In the genomic region with DNA sequence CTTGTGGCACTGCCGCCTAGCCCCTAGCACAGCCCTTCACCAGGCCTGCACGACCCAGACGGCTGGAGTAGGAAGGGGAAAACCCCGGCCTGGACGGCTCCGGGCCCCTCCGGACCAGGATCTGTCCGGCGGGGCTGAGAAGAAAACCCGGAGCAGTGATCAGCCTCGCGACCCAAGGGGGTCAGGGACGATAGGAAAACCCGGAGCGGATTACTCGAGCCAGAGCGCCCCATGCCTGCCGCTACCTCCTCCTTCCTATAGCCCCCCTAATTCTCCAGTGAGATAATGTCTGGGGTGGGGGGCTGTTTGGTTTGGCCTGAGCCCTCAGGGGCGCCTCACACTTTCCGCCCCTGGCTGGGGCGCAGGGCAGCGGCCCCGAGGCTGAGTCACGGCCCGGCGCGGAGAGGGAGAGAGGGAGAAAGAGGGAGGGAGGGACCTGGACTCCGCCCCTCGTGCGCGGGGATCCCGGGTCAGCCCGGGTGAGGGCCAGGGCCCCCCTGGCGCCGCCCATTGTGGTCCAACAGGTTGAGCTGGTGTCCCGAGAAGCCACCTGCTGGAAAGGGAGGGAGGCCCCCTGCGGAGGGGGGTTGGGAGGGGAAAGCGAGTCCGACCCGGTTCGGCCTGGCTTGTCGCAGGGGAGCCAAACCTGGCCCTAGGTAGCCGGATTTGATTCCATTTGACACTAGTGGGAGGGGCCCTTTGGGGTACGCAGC, we compare ENCODE assay signal across 8 cellular contexts. TPM values are rescaled to one million over a fixed set of nuclear protein-coding genes. Genes with fewer than 3 reads are reported as not detected.
DNase-seq lines count a peak whose midpoint lies in the region; ATAC-seq and TF ChIP-seq lines count a peak whose summit lies in the region.

No MANE protein-coding gene starts in this region.

- no peaks in the 10 kb centered on the region for H3K27me3 Mint-ChIP-seq in T-cell

- H3K9me3 ChIP-seq in adipocyte (ENCODE audit: control insufficient read depth, low read length) (no peaks in the 10 kb centered on the region), cardiac muscle cell (ENCODE audit: low read depth) (no peaks in the 10 kb centered on the region), parathyroid adenoma (ENCODE audit: control insufficient read depth, low read length) (no peaks in the 10 kb centered on the region), tibial nerve (no peaks in the 10 kb centered on the region)

- no peaks in the 10 kb centered on the region for H3K9me3 Mint-ChIP-seq in T-cell

- peak overlapping the region; percentile 80 for H2AFZ ChIP-seq in parathyroid adenoma

- ATAC-seq in HG02588 (IDR thresholded peaks at IDR 0.05; ENCODE audit: unreplicated experiment) (peak; percentile 42), T-cell (replicated peaks in 1 of 4) (peak; percentile 31 to 44 (median 39))

- peak; percentile 19 to 85 for TF ChIP-seq EP300 in tibial nerve (IDR thresholded peaks at IDR 0.05)

- H3K36me3 Mint-ChIP-seq in T-cell = no peaks in the 10 kb centered on the region

- 0 to 1% methylated on average over 20 to 36 of the region's 44 CpGs for WGBS in tibial nerve, 2 donors

- peak overlapping the region; percentile 84 to 85 for H3K27ac Mint-ChIP-seq in T-cell

- H3K4me2 ChIP-seq in parathyroid adenoma (ENCODE audit: low read length) = peak overlapping the region; percentile 67

- peaks cover 2% of the 10 kb centered on the region for H3K79me2 ChIP-seq in parathyroid adenoma

- H3K4me1 Mint-ChIP-seq in T-cell = peaks cover 44 to 52% (median 50%) of the 10 kb centered on the region in 3 donors

- H3K4me1 ChIP-seq in adipocyte (ENCODE audit: control insufficient read depth, insufficient read depth, low read length) (peaks cover 42% of the 10 kb centered on the region), cardiac muscle cell (ENCODE audit: low read depth) (peaks cover 10% of the 10 kb centered on the region), parathyroid adenoma (peaks cover 5% of the 10 kb centered on the region), tibial nerve (peaks cover 0 to 51% (median 32%) of the 10 kb centered on the region in 4 donors)

- no peak for TF ChIP-seq CTCF in cardiac muscle cell (IDR thresholded peaks at IDR 0.05; ENCODE audit: low read depth, low read length)
- no peak for TF ChIP-seq CTCF in parathyroid adenoma (IDR thresholded peaks at IDR 0.05)
- TF ChIP-seq CTCF in tibial nerve (IDR thresholded peaks at IDR 0.05) = peak in 2 of 5 experiments; percentile 66 to 80

- H3K4me3 ChIP-seq in adipocyte (ENCODE audit: low read length) (peak overlapping the region; percentile 88), cardiac muscle cell (peak overlapping the region; percentile 75), parathyroid adenoma (ENCODE audit: low read depth, low read length) (peak overlapping the region; percentile 95), tibial nerve (peak overlapping the region; percentile 58 to 94 (median 78))

- peak overlapping the region; percentile 84 to 89 (median 88) for H3K4me3 Mint-ChIP-seq in T-cell

- CTCF ChIA-PET in T-cell (lab: Charles Lee) = interaction anchor here (0.6 to 2.1 kb wide), 6 partner anchors 9 to 84 kb away, joined by 3 to 29 read pairs (median 4); partner anchors contain the start of gene FLAD1 (in 1 of the 2)

- DNase-seq in GM04503 (ENCODE audit: low read depth) (peak; percentile 69), NCI-H1417 treated with DMSO at 0.1 percent for 48 hours (lab: John Stamatoyannopoulos, UW) (peak; percentile 22), T-cell (peak in 31 of 34 experiments; percentile 32 to 75 (median 50)), adipocyte (ENCODE audit: low read depth) (peak; percentile 92), cardiac muscle cell (ENCODE audit: low read depth in 1 of 2, low spot score in 1 of 2) (peak; percentile 87 to 94), tibial nerve (ENCODE audit: low spot score in 2 of 2) (peak; percentile 68 to 83)

- TF ChIP-seq POLR2A in tibial nerve (IDR thresholded peaks at IDR 0.05) = peak; percentile 65 to 86

- H3K9ac ChIP-seq in adipocyte (ENCODE audit: low read length) (peak overlapping the region; percentile 90), parathyroid adenoma (peak overlapping the region; percentile 28)

- POLR2A ChIA-PET in T-cell (lab: Charles Lee) = interaction anchor here in 1 of 2 donors (0.7 kb wide), 1 partner anchor 1105 kb away, joined by 4 read pairs; no protein-coding TSS in a partner anchor

- H3K27me3 ChIP-seq in adipocyte (replicated peaks; ENCODE audit: control insufficient read depth, insufficient read depth, low read length) (no peaks in the 10 kb centered on the region), cardiac muscle cell (no peaks in the 10 kb centered on the region), parathyroid adenoma (ENCODE audit: control insufficient read depth, insufficient read depth, low read length) (no peaks in the 10 kb centered on the region), tibial nerve (no peaks in the 10 kb centered on the region)

- H3K27ac ChIP-seq in cardiac muscle cell (peak overlapping the region; percentile 85), parathyroid adenoma (peak overlapping the region; percentile 94), tibial nerve (peak overlapping the region; percentile 88 to 99 (median 98))

- H3K36me3 ChIP-seq in adipocyte (ENCODE audit: control insufficient read depth, insufficient read depth, low read length, severe bottlenecking) (no peaks in the 10 kb centered on the region), cardiac muscle cell (no peaks in the 10 kb centered on the region), parathyroid adenoma (ENCODE audit: control insufficient read depth, insufficient read depth, low read length) (no peaks in the 10 kb centered on the region), tibial nerve (no peaks in the 10 kb centered on the region)

RNA-seq across cellular contexts. Expression of gene ZBTB7B, which starts 1.7 kb away (rescaled TPM):
- total RNA-seq in T-cell = 10 to 100 TPM; 39.6 to 68.4 (median 51.7) TPM
- 25.5 and 25.6 TPM in 2 replicates for total RNA-seq in cardiac muscle cell
- polyA plus RNA-seq in cardiac muscle cell = 4.6 and 4.7 TPM in 2 replicates
- total RNA-seq in tibial nerve = 10 to 100 TPM; 44.6 to 53.4 (median 49.5) TPM

RNA-seq across cellular contexts. Expression of gene LENEP, which starts 7.5 kb away (rescaled TPM):
- total RNA-seq in T-cell (1 to 10 TPM in 3 of 5 donors, not detected in 2; 1.3 to 3.0 (median 1.6) TPM), cardiac muscle cell (not detected in 2 replicates), tibial nerve (1 to 10 TPM in 1 of 4 donors, not detected in 3; 1.5 TPM)
- 0.72 TPM in 1 of 2 replicates, not detected in the other for polyA plus RNA-seq in cardiac muscle cell

RNA-seq across cellular contexts. Expression of gene FLAD1, which starts 17.7 kb away (rescaled TPM):
- total RNA-seq in T-cell (10 to 100 TPM; 32.8 to 64.3 (median 53.4) TPM), cardiac muscle cell (34.3 and 39.7 TPM in 2 replicates), tibial nerve (10 to 100 TPM; 17.4 to 33.6 (median 23.6) TPM)
- polyA plus RNA-seq in cardiac muscle cell = 59.2 and 60.8 TPM in 2 replicates

RNA-seq across cellular contexts. Expression of gene CKS1B, which starts 26.4 kb away (rescaled TPM):
- total RNA-seq in T-cell = 10 to 100 TPM in 4 of 5 donors, 1 to 10 TPM in 1; 7.9 to 11.8 (median 10.3) TPM
- total RNA-seq in cardiac muscle cell = 52.9 and 96.5 TPM in 2 replicates
- 157 and 337 TPM in 2 replicates for polyA plus RNA-seq in cardiac muscle cell
- 10 to 100 TPM; 35.2 to 40.5 (median 37.3) TPM for total RNA-seq in tibial nerve

RNA-seq across cellular contexts. Expression of gene SHC1, which starts 30.3 kb away (rescaled TPM):
- total RNA-seq in T-cell (10 to 100 TPM; 61.3 to 88.2 (median 76.8) TPM), cardiac muscle cell (80.0 and 80.3 TPM in 2 replicates), tibial nerve (100 to 1,000 TPM in 2 of 4 donors, 10 to 100 TPM in 2; 82.9 to 168 (median 101) TPM)
- polyA plus RNA-seq in cardiac muscle cell = 66.8 and 70.7 TPM in 2 replicates

Comparison
In these comparisons a context has a peak if more than half of its experiments do, and no peak if none do; other contexts are left out.
1. Peak in every context shown above with its lines: DNase-seq, ATAC-seq, H3K4me3 ChIP-seq and H3K27ac ChIP-seq.
2. DNase-seq: peak in every context shown above with its lines; median percentile 92 in adipocyte; 90 in cardiac muscle cell; 76 in tibial nerve; 69 in GM04503; 50 in T-cell; 22 in NCI-H1417 treated with DMSO at 0.1 percent for 48 hours.